8 cellular contexts compared by ENCODE assay signal in genomic region chr6:41939091-41939847, GRCh38. TPM values are rescaled to one million over a fixed set of nuclear protein-coding genes. Genes with fewer than 3 reads are reported as not detected.
DNase-seq lines count a peak whose midpoint lies in the region; ATAC-seq and TF ChIP-seq lines count a peak whose summit lies in the region.

No MANE protein-coding gene starts in this region.

- peaks cover 9% of the 10 kb centered on the region for H3K36me3 ChIP-seq in A673 (ENCODE audit: insufficient read depth, low read length, poor library complexity, severe bottlenecking)
- no peaks in the 10 kb centered on the region for H3K36me3 ChIP-seq in ovary

- H3K4me1 ChIP-seq in A673 (ENCODE audit: insufficient read depth, low read length, poor library complexity, severe bottlenecking) (peaks cover 27% of the 10 kb centered on the region), ovary (ENCODE audit: insufficient read depth) (peaks cover 10% of the 10 kb centered on the region)

- H3K4me3 ChIP-seq in A673 (ENCODE audit: low read depth, low read length, poor library complexity, severe bottlenecking) (no peak overlapping the region), foreskin fibroblast (ENCODE audit: low read depth in 1 of 2, low read length in 2 of 2) (peak overlapping the region; percentile 94 to 95), ovary (no peak overlapping the region)

- no peak for TF ChIP-seq POLR2A in ovary (IDR thresholded peaks at IDR 0.05)

- H3K27me3 ChIP-seq in A673 (replicated peaks; ENCODE audit: insufficient read depth, low read depth, low read length, poor library complexity) (no peaks in the 10 kb centered on the region), ovary (no peaks in the 10 kb centered on the region)

- H3K9me3 ChIP-seq in A673 (ENCODE audit: low read depth, low read length, poor library complexity, severe bottlenecking) (no peaks in the 10 kb centered on the region), ovary (no peaks in the 10 kb centered on the region)

- H3K27ac ChIP-seq in A673 (ENCODE audit: low read depth, low read length, poor library complexity, severe bottlenecking) (peak overlapping the region; percentile 46), ovary (peak overlapping the region in 1 of 2 donors; percentile 31)

- 23 to 40% (median 30%) methylated on average over 12 of the region's 12 CpGs for WGBS in ovary, 3 donors

- DNase-seq in A673 (ENCODE audit: low spot score) (no peak), HUDEP-2 (lab: John Stamatoyannopoulos, UW; ENCODE audit: unreplicated experiment in 76 of 76) (peak in 42 of 76 experiments; percentile 21 to 71 (median 46)), foreskin fibroblast (peak; percentile 68 to 87), ovary (peak; percentile 38 to 70 (median 58)), SHP77 (lab: John Stamatoyannopoulos, UW) (no peak)
- peak; percentile 66 to 75 for DNase-seq in activated CD4-positive, alpha-beta T cell treated with anti-CD3 and anti-CD28 coated beads, Interleukin-2, amount 50 U/mL, for 48 hours

- ATAC-seq in GM21423 (IDR thresholded peaks at IDR 0.05; ENCODE audit: unreplicated experiment) (no peak), HG03378 (IDR thresholded peaks at IDR 0.05; ENCODE audit: unreplicated experiment) (no peak)

- POLR2A ChIA-PET in A673 (lab: Charles Lee; ENCODE audit: low non-redundant PET) = interaction anchor here (0.6 kb wide), 1 partner anchor 475 kb away, joined by 3 read pairs; no protein-coding TSS in a partner anchor

- no TSS peak for BruUV-seq in A673 (replicated peaks; lab: Mats Ljungman, UMichigan)

- CTCF ChIA-PET in A673 (lab: Charles Lee) = interaction anchor here (1.8 kb wide), 1 partner anchor 18 kb away, joined by 6 read pairs; the partner anchor contains the start of genes BYSL and MED20

- TF ChIP-seq EP300 in ovary (IDR thresholded peaks at IDR 0.05) = no peak

- intact Hi-C loops in A673 (cut with micrococcal nuclease; ENCODE audit: unreplicated experiment) (loop anchor here (5.0 kb wide), 1 partner anchor 152 kb away; the partner anchor contains the start of gene TOMM6), ovary (cut with DNase I) (loop anchor here in 3 of 4 donors (5.0 to 10.0 kb wide), 3 partner anchors 103 to 154 kb away; partner anchors contain the start of genes PRICKLE4 (in 1 of the 3) and TOMM6 (in 1 of the 3))

- no peak for TF ChIP-seq CTCF in A673 (conservative IDR thresholded peaks at IDR 0.05; ENCODE audit: low read depth, low read length)
- no peak for TF ChIP-seq CTCF in foreskin fibroblast (IDR thresholded peaks at IDR 0.05; ENCODE audit: low read depth, low read length)
- no peak for TF ChIP-seq CTCF in ovary (IDR thresholded peaks at IDR 0.05)

RNA-seq across cellular contexts. Expression of gene CCND3, which starts 2.3 kb away (rescaled TPM):
- 31.9 and 39.9 TPM in 2 replicates for total RNA-seq in A673 (2021)
- total RNA-seq in ovary = 100 to 1,000 TPM in 1 of 7 donors, 10 to 100 TPM in 6; 22.7 to 217 (median 58.4) TPM
- polyA plus RNA-seq in ovary = 10 to 100 TPM; 23.9 to 52.8 TPM

RNA-seq across cellular contexts. Expression of gene BYSL, which starts 18.0 kb away (rescaled TPM):
- 76.5 and 89.7 TPM in 2 replicates for total RNA-seq in A673 (2021)
- total RNA-seq in ovary = 10 to 100 TPM in 5 of 7 donors, 1 to 10 TPM in 2; 4.8 to 29.2 (median 14.8) TPM
- 1 to 10 TPM; 8.5 TPM for polyA plus RNA-seq in ovary

RNA-seq across cellular contexts. Expression of gene MED20, which starts 18.3 kb away (rescaled TPM):
- total RNA-seq in A673 (2021) (31.8 and 39.0 TPM in 2 replicates), ovary (10 to 100 TPM in 5 of 7 donors, 1 to 10 TPM in 2; 8.4 to 20.0 (median 13.1) TPM)
- 10 to 100 TPM in 1 of 2 donors, 1 to 10 TPM in 1; 7.2 to 15.1 TPM for polyA plus RNA-seq in ovary

RNA-seq across cellular contexts. Expression of gene USP49, which starts 44.1 kb away (rescaled TPM):
- total RNA-seq in A673 (2021) (10.5 and 13.0 TPM in 2 replicates), ovary (1 to 10 TPM; 2.4 to 5.1 (median 4.7) TPM)
- polyA plus RNA-seq in ovary = 1 to 10 TPM; 2.0 to 2.7 TPM

Comparison
In these comparisons a context has a peak if more than half of its experiments do, and no peak if none do; other contexts are left out.
1. DNase-seq: peak in HUDEP-2 (42 of 76), activated CD4-positive, alpha-beta T cell treated with anti-CD3 and anti-CD28 coated beads, Interleukin-2, amount 50 U/mL, for 48 hours (2 of 2), foreskin fibroblast (2 of 2) and ovary (5 of 5); none in A673 (single experiment) and SHP77 (0 of 2).
2. H3K4me3 ChIP-seq: peak in foreskin fibroblast (2 of 2); none in A673 (single experiment) and ovary (single experiment).